Comparison of ENCODE assay signal across 18 cellular contexts in genomic region chr3:32996755-32997091, GRCh38. TPM values are rescaled to one million over a fixed set of nuclear protein-coding genes. Genes with fewer than 3 reads are reported as not detected.
DNase-seq lines count a peak whose midpoint lies in the region; ATAC-seq and TF ChIP-seq lines count a peak whose summit lies in the region.
"Had no signal": no experiment of that assay in that cellular context is flagged by ENCODE, and none has a peak within 500 bp of the region (broad histone marks: within the 10 kb centered on the region; RNA-seq: fewer than 3 reads in every experiment).

No MANE protein-coding gene starts in this region.

- 88 to 92% methylated on average over 1 to 2 of the region's 2 CpGs for WGBS in endodermal cell (ENCODE audit: insufficient coverage in 1 of 2, insufficient read length in 1 of 2), 2 experiments

- CTCF ChIA-PET in Caco-2 (lab: Charles Lee) = no interaction called here
- CTCF ChIA-PET in A673 (lab: Charles Lee) = no interaction called here

- no peak overlapping the region for H3K9ac ChIP-seq in endodermal cell (ENCODE audit: extremely low read depth, low read length, poor library complexity, severe bottlenecking)

- H3K27ac ChIP-seq in endodermal cell (ENCODE audit: low read depth, low read length) = no peak overlapping the region
- H3K27ac ChIP-seq in A673 (ENCODE audit: low read depth, low read length, poor library complexity, severe bottlenecking) = no peak overlapping the region
- H3K27ac ChIP-seq: HL-60 had no signal

- intact Hi-C loops in Caco-2 (cut with micrococcal nuclease; ENCODE audit: unreplicated experiment) (no loop called here), A673 (cut with micrococcal nuclease; ENCODE audit: unreplicated experiment) (no loop called here)
- intact Hi-C loops in activated T-helper 1 cell treated with anti-CD3 and anti-CD28 coated beads, Interleukin-12 subunit alpha, Interleukin-12 subunit beta, Interleukin-2, Interleukin-4 antibody, amounts not matched to agents 30 ng/mL and 10 ng/mL and 1 ng/mL, durations not matched to agents 14 hours and 24 hours and 36 hours (cut with micrococcal nuclease) = loop anchor here (1.0 kb wide), 1 partner anchor 10 kb away; no protein-coding TSS in a partner anchor

- peaks cover 33% of the 10 kb centered on the region for H3K36me3 Mint-ChIP-seq in activated T-cell treated with anti-CD3 and anti-CD28 coated beads, Interleukin-2, amount 50 U/mL, for 4 hours (ENCODE audit: insufficient read depth)
- peaks cover 22% of the 10 kb centered on the region for H3K36me3 Mint-ChIP-seq in Caco-2 (ENCODE audit: insufficient read depth, unreplicated experiment)
- H3K36me3 Mint-ChIP-seq in activated T-helper 1 cell treated with anti-CD3 and anti-CD28 coated beads, Interleukin-12 subunit alpha, Interleukin-12 subunit beta, Interleukin-2, Interleukin-4 antibody, amounts not matched to agents 30 ng/mL and 10 ng/mL and 1 ng/mL, durations not matched to agents 14 hours and 24 hours and 36 hours (ENCODE audit: low read depth) = peaks cover 54% of the 10 kb centered on the region
- H3K36me3 Mint-ChIP-seq in endodermal cell (ENCODE audit: low read depth) = peaks cover 2% of the 10 kb centered on the region

- H3K9me3 ChIP-seq in Caco-2 (no peaks in the 10 kb centered on the region), endodermal cell (ENCODE audit: control insufficient read depth, low read length) (no peaks in the 10 kb centered on the region), A673 (ENCODE audit: low read depth, low read length, poor library complexity, severe bottlenecking) (no peaks in the 10 kb centered on the region)

- H3K36me3 ChIP-seq in Caco-2 (ENCODE audit: control insufficient read depth, insufficient read depth, low read length) (no peaks in the 10 kb centered on the region; the same call in 1 of the 2 replicates), endodermal cell (ENCODE audit: control insufficient read depth, insufficient read depth, low read length) (peaks cover 3% of the 10 kb centered on the region), A673 (ENCODE audit: insufficient read depth, low read length, poor library complexity, severe bottlenecking) (no peaks in the 10 kb centered on the region)

- no peak for DNase-seq in activated T-cell treated with anti-CD3 and anti-CD28 coated beads, Interleukin-2, amount 50 U/mL, for 4 hours
- no peak for DNase-seq in activated T-cell treated with anti-CD3 and anti-CD28 coated beads for 4 hours
- no peak for DNase-seq in Caco-2
- no peak for DNase-seq in activated T-helper 1 cell treated with anti-CD3 and anti-CD28 coated beads, Interleukin-12 subunit alpha, Interleukin-12 subunit beta, Interleukin-2, Interleukin-4 antibody, amounts not matched to agents 30 ng/mL and 10 ng/mL and 1 ng/mL, durations not matched to agents 14 hours and 24 hours and 36 hours (ENCODE audit: low spot score)
- peak; percentile 57 for DNase-seq in endodermal cell
- no peak for DNase-seq in A673 (ENCODE audit: low spot score)
- no peak for DNase-seq in 8988T
- DNase-seq: ACHN; CD8-positive, alpha-beta T cell; HFFc6; KBM-7; NCI-H1092 treated with DMSO at 0.1 percent for 48 hours; NCI-H1694 treated with DMSO at 0.1 percent for 48 hours; NCI-H446 had no signal

- TF ChIP-seq CTCF in Caco-2 (IDR thresholded peaks at IDR 0.05; ENCODE audit: insufficient read depth in 1 of 2, low read depth in 1 of 2, low read length in 1 of 2, severe bottlenecking in 1 of 2, unreplicated experiment in 1 of 2) (no peak), endodermal cell (conservative IDR thresholded peaks at IDR 0.05) (no peak), A673 (conservative IDR thresholded peaks at IDR 0.05; ENCODE audit: low read depth, low read length) (no peak)

- POLR2A ChIA-PET in Caco-2 (lab: Charles Lee) = no interaction called here
- POLR2A ChIA-PET in A673 (lab: Charles Lee; ENCODE audit: low non-redundant PET) = no interaction called here

- no peaks in the 10 kb centered on the region for H3K27me3 Mint-ChIP-seq in activated T-cell treated with anti-CD3 and anti-CD28 coated beads, Interleukin-2, amount 50 U/mL, for 4 hours (ENCODE audit: low read depth)
- H3K27me3 Mint-ChIP-seq in Caco-2 (ENCODE audit: insufficient read depth, unreplicated experiment) (no peaks in the 10 kb centered on the region), endodermal cell (ENCODE audit: insufficient read depth) (no peaks in the 10 kb centered on the region)
- H3K27me3 Mint-ChIP-seq in activated T-helper 1 cell treated with anti-CD3 and anti-CD28 coated beads, Interleukin-12 subunit alpha, Interleukin-12 subunit beta, Interleukin-2, Interleukin-4 antibody, amounts not matched to agents 30 ng/mL and 10 ng/mL and 1 ng/mL, durations not matched to agents 14 hours and 24 hours and 36 hours (ENCODE audit: insufficient read depth) = no peaks in the 10 kb centered on the region

- H3K4me1 ChIP-seq in Caco-2 (no peaks in the 10 kb centered on the region), endodermal cell (ENCODE audit: control insufficient read depth, insufficient read depth, low read length) (peaks cover 10% of the 10 kb centered on the region), A673 (ENCODE audit: insufficient read depth, low read length, poor library complexity, severe bottlenecking) (no peaks in the 10 kb centered on the region)

- BruUV-seq in Caco-2 (replicated peaks; lab: Mats Ljungman, UMichigan) = TSS peak; percentile 97
- no TSS peak for BruUV-seq in A673 (replicated peaks; lab: Mats Ljungman, UMichigan)

- H3K4me1 Mint-ChIP-seq in activated T-cell treated with anti-CD3 and anti-CD28 coated beads, Interleukin-2, amount 50 U/mL, for 4 hours (ENCODE audit: low read depth) = peaks cover 80% of the 10 kb centered on the region
- no peaks in the 10 kb centered on the region for H3K4me1 Mint-ChIP-seq in Caco-2 (ENCODE audit: low read depth, unreplicated experiment)
- H3K4me1 Mint-ChIP-seq in activated T-helper 1 cell treated with anti-CD3 and anti-CD28 coated beads, Interleukin-12 subunit alpha, Interleukin-12 subunit beta, Interleukin-2, Interleukin-4 antibody, amounts not matched to agents 30 ng/mL and 10 ng/mL and 1 ng/mL, durations not matched to agents 14 hours and 24 hours and 36 hours (ENCODE audit: low read depth) = peaks cover 89% of the 10 kb centered on the region
- peaks cover 20% of the 10 kb centered on the region for H3K4me1 Mint-ChIP-seq in endodermal cell

- H3K27ac Mint-ChIP-seq in Caco-2 (ENCODE audit: unreplicated experiment) (no peak overlapping the region), endodermal cell (no peak overlapping the region)
- H3K27ac Mint-ChIP-seq in activated T-helper 1 cell treated with anti-CD3 and anti-CD28 coated beads, Interleukin-12 subunit alpha, Interleukin-12 subunit beta, Interleukin-2, Interleukin-4 antibody, amounts not matched to agents 30 ng/mL and 10 ng/mL and 1 ng/mL, durations not matched to agents 14 hours and 24 hours and 36 hours = peak overlapping the region; percentile 79
- H3K27ac Mint-ChIP-seq: CD8-positive, alpha-beta T cell; HFFc6 had no signal

- no peaks in the 10 kb centered on the region for H3K27me3 ChIP-seq in Caco-2 (replicated peaks; ENCODE audit: control insufficient read depth, insufficient read depth, low read length)
- no peaks in the 10 kb centered on the region for H3K27me3 ChIP-seq in endodermal cell (ENCODE audit: control insufficient read depth, insufficient read depth, low read length, poor library complexity, severe bottlenecking)
- no peaks in the 10 kb centered on the region for H3K27me3 ChIP-seq in A673 (replicated peaks; ENCODE audit: insufficient read depth, low read depth, low read length, poor library complexity)

- H3K4me3 ChIP-seq in Caco-2 (ENCODE audit: low read depth, low read length) = no peak overlapping the region
- no peak overlapping the region for H3K4me3 ChIP-seq in endodermal cell (ENCODE audit: low read length)
- H3K4me3 ChIP-seq in A673 (ENCODE audit: low read depth, low read length, poor library complexity, severe bottlenecking) = no peak overlapping the region

- H3K9me3 Mint-ChIP-seq in activated T-cell treated with anti-CD3 and anti-CD28 coated beads, Interleukin-2, amount 50 U/mL, for 4 hours = no peaks in the 10 kb centered on the region
- no peaks in the 10 kb centered on the region for H3K9me3 Mint-ChIP-seq in Caco-2 (ENCODE audit: unreplicated experiment)
- H3K9me3 Mint-ChIP-seq in activated T-helper 1 cell treated with anti-CD3 and anti-CD28 coated beads, Interleukin-12 subunit alpha, Interleukin-12 subunit beta, Interleukin-2, Interleukin-4 antibody, amounts not matched to agents 30 ng/mL and 10 ng/mL and 1 ng/mL, durations not matched to agents 14 hours and 24 hours and 36 hours = no peaks in the 10 kb centered on the region
- H3K9me3 Mint-ChIP-seq in endodermal cell = no peaks in the 10 kb centered on the region
- H3K9me3 Mint-ChIP-seq: CD8-positive, alpha-beta T cell; HFFc6 had no signal

- ATAC-seq in activated T-cell treated with anti-CD3 and anti-CD28 coated beads, Interleukin-2, amount 50 U/mL, for 4 hours = no peak
- no peak for ATAC-seq in HG03432 (IDR thresholded peaks at IDR 0.05; ENCODE audit: unreplicated experiment)
- ATAC-seq: CD8-positive, alpha-beta T cell had no signal

- peak overlapping the region; percentile 41 for H3K4me3 Mint-ChIP-seq in activated T-cell treated with anti-CD3 and anti-CD28 coated beads, Interleukin-2, amount 50 U/mL, for 4 hours
- H3K4me3 Mint-ChIP-seq in Caco-2 (ENCODE audit: unreplicated experiment) (no peak overlapping the region), endodermal cell (no peak overlapping the region)
- H3K4me3 Mint-ChIP-seq in activated T-helper 1 cell treated with anti-CD3 and anti-CD28 coated beads, Interleukin-12 subunit alpha, Interleukin-12 subunit beta, Interleukin-2, Interleukin-4 antibody, amounts not matched to agents 30 ng/mL and 10 ng/mL and 1 ng/mL, durations not matched to agents 14 hours and 24 hours and 36 hours = no peak overlapping the region
- H3K4me3 Mint-ChIP-seq: CD8-positive, alpha-beta T cell; HFFc6 had no signal

RNA-seq across cellular contexts. Expression of gene CCR4, which starts 45.3 kb away (rescaled TPM):
- total RNA-seq in activated T-cell treated with anti-CD3 and anti-CD28 coated beads, Interleukin-2, amount 50 U/mL, for 4 hours = 100 to 1,000 TPM in 1 of 3 donors, 10 to 100 TPM in 2; 65.3 to 131 (median 86.3) TPM
- total RNA-seq in Caco-2 (2022) (0.16 TPM in 1 of 2 replicates, not detected in the other), endodermal cell (under 1 TPM in 1 of 2 donors, not detected in 1; 0.11 TPM), A673 (2021) (not detected in 2 replicates)
- total RNA-seq in activated T-helper 1 cell treated with anti-CD3 and anti-CD28 coated beads, Interleukin-12 subunit alpha, Interleukin-12 subunit beta, Interleukin-2, Interleukin-4 antibody, amounts not matched to agents 30 ng/mL and 10 ng/mL and 1 ng/mL, durations not matched to agents 14 hours and 24 hours and 36 hours = 110 and 115 TPM in 2 replicates
- not detected for polyA plus RNA-seq in endodermal cell (2013, experiment 1 of 2)
- polyA plus RNA-seq in endodermal cell (2013, experiment 2 of 2) = 0.08 TPM
- total RNA-seq: H4, HFFc6, M059J had no signal

Comparison
In these comparisons a context has a peak if more than half of its experiments do, and no peak if none do; other contexts are left out.
1. RNA of gene CCR4, which starts 45.3 kb away (total RNA-seq): 110 to 115 TPM in activated T-helper 1 cell treated with anti-CD3 and anti-CD28 coated beads, Interleukin-12 subunit alpha, Interleukin-12 subunit beta, Interleukin-2, Interleukin-4 antibody, amounts not matched to agents 30 ng/mL and 10 ng/mL and 1 ng/mL, durations not matched to agents 14 hours and 24 hours and 36 hours and 65.3 to 131 TPM in activated T-cell treated with anti-CD3 and anti-CD28 coated beads, Interleukin-2, amount 50 U/mL, for 4 hours; 0.11 TPM in endodermal cell, 0.16 TPM in Caco-2 and not detected in A673; every median in the first group is over 10 times any median in the second.